8 cellular contexts compared by ENCODE assay signal in the genomic region with DNA sequence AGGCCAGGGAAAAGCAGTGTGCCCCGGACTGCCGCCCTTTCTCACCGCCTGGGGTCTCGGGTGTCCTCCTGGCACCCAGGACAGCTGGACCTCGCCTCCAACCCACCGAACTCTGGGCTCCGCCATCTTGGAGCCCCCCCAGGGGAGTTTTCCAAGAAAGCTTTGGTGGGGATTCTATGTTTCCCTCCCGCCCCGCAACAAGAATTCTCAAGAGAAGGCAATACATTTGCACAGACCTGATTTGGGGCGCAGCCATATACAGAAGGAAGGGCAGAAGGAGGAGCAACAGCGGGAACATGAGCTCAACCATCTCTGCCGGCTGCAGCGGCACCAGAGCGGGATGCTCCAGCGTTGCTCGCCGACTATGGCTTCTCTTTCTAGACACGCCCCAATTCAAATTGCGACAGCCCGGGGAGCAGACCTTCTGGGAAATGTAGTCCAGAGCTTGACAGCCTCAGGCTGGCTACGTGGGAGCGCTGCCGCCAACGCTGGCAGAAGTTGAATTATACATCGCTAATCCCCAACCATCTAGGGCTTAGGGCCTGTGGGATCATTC. TPM values are rescaled to one million over a fixed set of nuclear protein-coding genes. Genes with fewer than 3 reads are reported as not detected.
A peak's percentile ranks its signal among the peaks of the same experiment; 100 is the strongest.
DNase-seq lines count a peak whose midpoint lies in the region; ATAC-seq, FAIRE-seq and TF ChIP-seq lines count a peak whose summit lies in the region.

A gene with protein sequence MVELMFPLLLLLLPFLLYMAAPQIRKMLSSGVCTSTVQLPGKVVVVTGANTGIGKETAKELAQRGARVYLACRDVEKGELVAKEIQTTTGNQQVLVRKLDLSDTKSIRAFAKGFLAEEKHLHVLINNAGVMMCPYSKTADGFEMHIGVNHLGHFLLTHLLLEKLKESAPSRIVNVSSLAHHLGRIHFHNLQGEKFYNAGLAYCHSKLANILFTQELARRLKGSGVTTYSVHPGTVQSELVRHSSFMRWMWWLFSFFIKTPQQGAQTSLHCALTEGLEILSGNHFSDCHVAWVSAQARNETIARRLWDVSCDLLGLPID (minus strand): TSS at position 371 of the 556 bp plus-strand sequence. CDS start 61 bp downstream, at position 310.

- H3K4me3 ChIP-seq in psoas muscle = peak within 1 kb of the TSS; percentile 94

- ATAC-seq in HG02870 (IDR thresholded peaks at IDR 0.05; ENCODE audit: unreplicated experiment) = peak; percentile 84
- ATAC-seq in left ventricle myocardium superior = peak; percentile 99
- peak; percentile 97 to 100 (median 98) for ATAC-seq in psoas muscle

- H3K36me3 ChIP-seq in psoas muscle (ENCODE audit: insufficient read depth in 1 of 2, low read depth in 1 of 2) = peaks cover 0 to 28% of the 10 kb centered on the region in 2 donors

- in situ Hi-C loops in GM13977 (cut with MboI; ENCODE audit: low pct_unique_long_range_greater_than_20kb, low sequenced_read_pairs, unreplicated experiment) = no loop called here

- intact Hi-C loops in left ventricle myocardium superior (cut with micrococcal nuclease) (no loop called here), psoas muscle (cut with DNase I) (no loop called here)

- WGBS in psoas muscle, 3 donors = 0 to 1% (median 0%) methylated on average over 25 of the region's 25 CpGs

- H3K27me3 ChIP-seq in psoas muscle (ENCODE audit: insufficient read depth in 3 of 3, low read length in 2 of 3) = no peaks in the 10 kb centered on the region

- H3K4me1 ChIP-seq in psoas muscle = peaks cover 8% of the 10 kb centered on the region

- H3K27ac ChIP-seq in angular gyrus (ENCODE audit: low read depth, low read length) (peak within 1 kb of the TSS; percentile 70), psoas muscle (peak within 1 kb of the TSS; percentile 67)

- H3K9me3 ChIP-seq in psoas muscle = no peaks in the 10 kb centered on the region

- DNase-seq in GM13977 (ENCODE audit: low spot score) (peak; percentile 81), NCI-H1694 (lab: John Stamatoyannopoulos, UW) (peak; percentile 94), T-helper 2 cell (peak; percentile 59 to 93 (median 77)), left ventricle myocardium superior (peak; percentile 85), psoas muscle (peak; percentile 82 to 90), urothelium cell line (ENCODE audit: low spot score) (peak; percentile 98)

- TF ChIP-seq CTCF in GM13977 (IDR thresholded peaks at IDR 0.05; ENCODE audit: extremely low read depth, insufficient read depth, missing control alignments) (no peak), psoas muscle (IDR thresholded peaks at IDR 0.05) (no peak)

- peak; percentile 42 for FAIRE-seq in urothelium cell line (lab: Jason Lieb, UNC)

RNA-seq across cellular contexts. Expression of the gene that starts here (rescaled TPM):
- total RNA-seq in left ventricle myocardium superior = 12.5 TPM
- total RNA-seq in psoas muscle = 10 to 100 TPM in 1 of 4 donors, 1 to 10 TPM in 3; 5.4 to 11.1 (median 7.9) TPM
- polyA plus RNA-seq in psoas muscle = 10 to 100 TPM in 1 of 3 donors, 1 to 10 TPM in 2; 7.7 to 15.6 (median 9.4) TPM

Comparison
In these comparisons a context has a peak if more than half of its experiments do, and no peak if none do; other contexts are left out.
1. Peak in every context shown above with its lines: DNase-seq, ATAC-seq, H3K4me3 ChIP-seq and H3K27ac ChIP-seq.